In genomic region chr12:52243264-52243773, GRCh38 we compare ENCODE assay signal across 11 cellular contexts. TPM values are rescaled to one million over a fixed set of nuclear protein-coding genes. Genes with fewer than 3 reads are reported as not detected.
DNase-seq lines count a peak whose midpoint lies in the region; ATAC-seq and TF ChIP-seq lines count a peak whose summit lies in the region.
"Had no signal": no experiment of that assay in that cellular context is flagged by ENCODE, and none has a peak within 500 bp of the region (broad histone marks: within the 10 kb centered on the region; RNA-seq: fewer than 3 reads in every experiment).

No MANE protein-coding gene starts in this region.

- no peaks in the 10 kb centered on the region for H3K27me3 ChIP-seq in HCT116 (ENCODE audit: insufficient read depth, low read length)
- H3K27me3 ChIP-seq: tibial nerve had no signal

- peak overlapping the region in 1 of 2 experiments; percentile 48; a peak in 2 of 4 replicates for H3K4me3 ChIP-seq in HCT116 (replicated peaks in 1 of 2; ENCODE audit: low read depth in 1 of 2, low read length in 2 of 2)
- H3K4me3 ChIP-seq: tibial nerve had no signal

- no peaks in the 10 kb centered on the region for H3K27me3 Mint-ChIP-seq in activated CD4-positive, alpha-beta memory T cell treated with anti-CD3 and anti-CD28 coated beads for 36 hours

- peak overlapping the region; percentile 68 for H3K27ac ChIP-seq in HCT116 (ENCODE audit: low read depth, low read length)

- H3K9me3 Mint-ChIP-seq in activated CD4-positive, alpha-beta memory T cell treated with anti-CD3 and anti-CD28 coated beads for 36 hours = no peaks in the 10 kb centered on the region

- RAD21 ChIA-PET in HCT116 (lab: Charles Lee; ENCODE audit: low non-redundant PET in 1 of 2, low total read pairs in 2 of 2, uncharacterized antibody in 2 of 2, unreplicated experiment in 2 of 2) = no interaction called here

- peak overlapping the region; percentile 66 for H3K9ac ChIP-seq in HCT116 (ENCODE audit: low read length)

- CTCF ChIA-PET in HCT116 (lab: Charles Lee) = interaction anchor here (0.8 to 3.5 kb wide), 4 partner anchors 9 to 36 kb away, joined by 3 to 21 read pairs (median 6); no protein-coding TSS in a partner anchor
- CTCF ChIA-PET in activated CD4-positive, alpha-beta memory T cell treated with anti-CD3 and anti-CD28 coated beads for 36 hours (lab: Charles Lee) = interaction anchor here (0.7 to 4.5 kb wide), 4 partner anchors 21 to 218 kb away, joined by 3 to 33 read pairs (median 8); no protein-coding TSS in a partner anchor

- no peak for TF ChIP-seq RAD21 in HCT116 (IDR thresholded peaks at IDR 0.05; ENCODE audit: low read depth)

- H4K20me1 ChIP-seq in HCT116 (ENCODE audit: insufficient read depth) = no peaks in the 10 kb centered on the region

- H3K9me2 ChIP-seq in HCT116 (ENCODE audit: insufficient read depth) = no peaks in the 10 kb centered on the region

- H3K4me2 ChIP-seq in HCT116 (ENCODE audit: low read length) = peak overlapping the region; percentile 88

- peaks cover 28% of the 10 kb centered on the region for H3K4me1 Mint-ChIP-seq in activated CD4-positive, alpha-beta memory T cell treated with anti-CD3 and anti-CD28 coated beads for 36 hours (ENCODE audit: low read depth)

- no peaks in the 10 kb centered on the region for H3K36me3 ChIP-seq in HCT116 (ENCODE audit: control insufficient read depth in 1 of 2, insufficient read depth in 2 of 2, low read length in 2 of 2)
- H3K36me3 ChIP-seq: tibial nerve had no signal

- DNase-seq in 8988T (peak; percentile 8), HCT116 (ENCODE audit: low read depth, low spot score) (no peak), islet precursor cell (peak; percentile 78), NCI-H1092 (lab: John Stamatoyannopoulos, UW) (no peak), middle frontal gyrus (ENCODE audit: extremely low spot score, low spot score) (no peak), superior temporal gyrus (ENCODE audit: extremely low spot score) (no peak), globus pallidus (ENCODE audit: low spot score) (no peak)
- no peak for DNase-seq in activated CD4-positive, alpha-beta memory T cell treated with anti-CD3 and anti-CD28 coated beads for 36 hours
- DNase-seq: DMS 273 treated with DMSO at 0.1 percent for 48 hours had no signal

- H3K27ac Mint-ChIP-seq in activated CD4-positive, alpha-beta memory T cell treated with anti-CD3 and anti-CD28 coated beads for 36 hours = peak overlapping the region; percentile 79

- H3K79me2 ChIP-seq in HCT116 (ENCODE audit: insufficient read depth, low read length) = no peaks in the 10 kb centered on the region

- no peak overlapping the region for H2AFZ ChIP-seq in HCT116 (ENCODE audit: low read depth, low read length, poor library complexity, severe bottlenecking)

- H3K9me3 ChIP-seq in HCT116 (ENCODE audit: control insufficient read depth in 1 of 2, insufficient read depth in 1 of 2, low read depth in 1 of 2, low read length in 2 of 2) = no peaks in the 10 kb centered on the region
- H3K9me3 ChIP-seq: tibial nerve had no signal

- H3K36me3 Mint-ChIP-seq in activated CD4-positive, alpha-beta memory T cell treated with anti-CD3 and anti-CD28 coated beads for 36 hours = no peaks in the 10 kb centered on the region

- no peak overlapping the region for H3K4me3 Mint-ChIP-seq in activated CD4-positive, alpha-beta memory T cell treated with anti-CD3 and anti-CD28 coated beads for 36 hours

- BruUV-seq in HCT116 (replicated peaks; lab: Mats Ljungman, UMichigan) = no TSS peak

- H3K4me1 ChIP-seq in HCT116 (ENCODE audit: control insufficient read depth in 1 of 2, insufficient read depth in 2 of 2, low read length in 2 of 2) = peaks cover 57 to 91% of the 10 kb centered on the region in 2 experiments

- peak; percentile 36 for ATAC-seq in HCT116

- TF ChIP-seq CTCF in HCT116 (IDR thresholded peaks at IDR 0.05 in 2 of 3, conservative IDR thresholded peaks at IDR 0.05 in 1 of 3; ENCODE audit: borderline replicate concordance in 1 of 3, insufficient read depth in 1 of 3, low read depth in 2 of 3, low read length in 2 of 3) = no peak

- intact Hi-C loops in HCT116 (cut with micrococcal nuclease) = no loop called here
- intact Hi-C loops in activated CD4-positive, alpha-beta memory T cell treated with anti-CD3 and anti-CD28 coated beads for 36 hours (cut with micrococcal nuclease) = no loop called here

- POLR2A ChIA-PET in HCT116 (lab: Charles Lee) = interaction anchor here (1.0 to 1.4 kb wide), 3 partner anchors 8 to 52 kb away, joined by 3 to 6 read pairs (median 5); partner anchors contain the start of gene KRT80
- POLR2A ChIA-PET in activated CD4-positive, alpha-beta memory T cell treated with anti-CD3 and anti-CD28 coated beads for 36 hours (lab: Charles Lee) = interaction anchor here (1.0 kb wide), 1 partner anchor 174 kb away, joined by 4 read pairs; the partner anchor contains the start of gene ATG101

- no peak for TF ChIP-seq POLR2A in HCT116 (IDR thresholded peaks at IDR 0.05; ENCODE audit: borderline replicate concordance, extremely low read depth, insufficient read depth, insufficient read length)

TF ChIP-seq in HCT116, 20 proteins besides CTCF, POLR2A, EP300 and RAD21:
- peak; percentile 13; the same call in 1 of the 2 replicates for TF ChIP-seq POLR2AphosphoS5 (IDR thresholded peaks at IDR 0.05; ENCODE audit: low read depth, low read length)
- no peak for TF ChIP-seq ELF1 (IDR thresholded peaks at IDR 0.05; ENCODE audit: borderline replicate concordance, low read depth)
TF ChIP-seq in HCT116: peak in this region for 1.

RNA-seq across cellular contexts. Expression of gene KRT7, which starts 10.3 kb away (rescaled TPM):
- total RNA-seq in HCT116 (2021; ENCODE audit: unreplicated experiment) = 72.6 TPM
- polyA plus RNA-seq in HCT116 (2012) = 96.4 and 207 TPM in 2 replicates
- 1 to 10 TPM; 3.5 to 3.7 TPM for total RNA-seq in activated CD4-positive, alpha-beta memory T cell treated with anti-CD3 and anti-CD28 coated beads for 36 hours

RNA-seq across cellular contexts. Expression of gene KRT86, which starts 31.1 kb away (rescaled TPM):
- 1.5 TPM for total RNA-seq in HCT116 (2021; ENCODE audit: unreplicated experiment)
- 0.62 and 1.4 TPM in 2 replicates for polyA plus RNA-seq in HCT116 (2012)
- total RNA-seq in activated CD4-positive, alpha-beta memory T cell treated with anti-CD3 and anti-CD28 coated beads for 36 hours = under 1 TPM; 0.10 to 0.12 TPM
- total RNA-seq: tibial nerve had no signal

RNA-seq across cellular contexts. Expression of gene KRT81, which starts 48.0 kb away (rescaled TPM):
- 0.84 TPM for total RNA-seq in HCT116 (2021; ENCODE audit: unreplicated experiment)
- polyA plus RNA-seq in HCT116 (2012) = 1.1 and 2.3 TPM in 2 replicates
- not detected for total RNA-seq in activated CD4-positive, alpha-beta memory T cell treated with anti-CD3 and anti-CD28 coated beads for 36 hours
- total RNA-seq: omental fat pad, tibial nerve had no signal

RNA-seq across cellular contexts. Expression of gene KRT80, which starts 51.5 kb away (rescaled TPM):
- 8.8 TPM for total RNA-seq in HCT116 (2021; ENCODE audit: unreplicated experiment)
- 14.4 and 24.3 TPM in 2 replicates for polyA plus RNA-seq in HCT116 (2012)
- not detected for total RNA-seq in activated CD4-positive, alpha-beta memory T cell treated with anti-CD3 and anti-CD28 coated beads for 36 hours
- total RNA-seq: tibial nerve had no signal

Comparison
In these comparisons a context has a peak if more than half of its experiments do, and no peak if none do; other contexts are left out.
1. DNase-seq: peak in 8988T (single experiment) and islet precursor cell (single experiment); none in HCT116 (single experiment), activated CD4-positive, alpha-beta memory T cell treated with anti-CD3 and anti-CD28 coated beads for 36 hours (single experiment), NCI-H1092 (single experiment), middle frontal gyrus (single experiment), superior temporal gyrus (single experiment) and globus pallidus (single experiment).
2. RNA of gene KRT7, which starts 10.3 kb away (total RNA-seq): 72.6 TPM in HCT116 (single experiment); 3.5 to 3.7 TPM in activated CD4-positive, alpha-beta memory T cell treated with anti-CD3 and anti-CD28 coated beads for 36 hours; every median in the first group is over 10 times any median in the second.